Comparison of ENCODE assay signal across 8 cellular contexts in the genomic region with DNA sequence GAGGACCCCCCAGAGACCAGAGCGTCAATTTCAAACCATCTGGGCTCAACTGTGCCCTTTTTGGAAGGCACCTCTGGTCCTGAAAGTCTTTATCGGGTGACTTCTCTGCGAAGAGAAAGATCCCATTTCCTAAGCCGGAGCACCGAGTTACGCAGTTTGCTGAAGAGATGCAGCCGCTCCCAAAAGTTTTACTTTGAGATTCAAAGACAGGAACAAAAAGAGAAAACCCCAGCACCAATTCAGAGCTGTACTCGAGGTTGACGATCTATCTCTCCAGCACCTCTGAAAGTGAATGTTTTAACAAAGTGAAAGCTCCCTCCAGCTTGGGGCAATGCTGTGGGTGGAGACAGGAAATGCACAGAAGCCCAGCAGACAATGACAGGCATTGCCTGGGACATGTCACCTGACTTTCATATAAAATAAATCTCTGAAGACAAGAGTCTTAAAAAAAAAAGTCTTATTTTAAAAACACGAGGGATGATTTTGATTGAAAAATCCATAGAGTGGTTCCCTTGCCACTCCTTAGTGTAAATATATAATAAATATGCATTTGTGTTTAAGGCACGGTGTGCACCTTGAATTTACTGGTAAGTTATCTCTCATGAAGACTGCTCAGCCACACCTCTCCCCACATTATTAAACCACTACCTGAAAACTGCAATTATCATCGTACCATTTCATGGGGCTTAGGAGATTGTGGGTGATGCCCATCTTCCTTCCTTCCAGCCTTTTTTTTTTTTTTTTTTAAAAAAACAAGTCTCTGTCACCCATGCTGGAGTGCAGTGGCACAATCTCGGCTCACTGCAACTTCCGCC.
DNase-seq lines count a peak whose midpoint lies in the region; ATAC-seq and TF ChIP-seq lines count a peak whose summit lies in the region.

No MANE protein-coding gene starts in this region.

- no peaks in the 10 kb centered on the region for H3K27me3 ChIP-seq in SJSA1 (replicated peaks)
- no peaks in the 10 kb centered on the region for H3K27me3 ChIP-seq in adipocyte (replicated peaks; ENCODE audit: control insufficient read depth, insufficient read depth, low read length)
- H3K27me3 ChIP-seq in smooth muscle cell (ENCODE audit: low read depth) = no peaks in the 10 kb centered on the region

- H4K20me1 ChIP-seq in smooth muscle cell (ENCODE audit: low read depth) = no peaks in the 10 kb centered on the region

- H3K9me3 ChIP-seq in SJSA1 (replicated peaks) (no peaks in the 10 kb centered on the region), adipocyte (ENCODE audit: control insufficient read depth, low read length) (no peaks in the 10 kb centered on the region), smooth muscle cell (replicated peaks; ENCODE audit: low read depth) (no peaks in the 10 kb centered on the region)

- H3K36me3 ChIP-seq in SJSA1 (peaks cover 1% of the 10 kb centered on the region; the same call in 1 of the 2 replicates), adipocyte (ENCODE audit: control insufficient read depth, insufficient read depth, low read length, severe bottlenecking) (no peaks in the 10 kb centered on the region), smooth muscle cell (ENCODE audit: low read depth) (no peaks in the 10 kb centered on the region)

- ATAC-seq in GM18867 (IDR thresholded peaks at IDR 0.05; ENCODE audit: unreplicated experiment) (peak; percentile 74), HG03060 (IDR thresholded peaks at IDR 0.05; ENCODE audit: low read depth, unreplicated experiment) (peak; percentile 50), HG03025 (IDR thresholded peaks at IDR 0.05; ENCODE audit: low FRiP score, unreplicated experiment) (no peak)

- H3K79me2 ChIP-seq in smooth muscle cell (ENCODE audit: low read depth) = peaks cover 11% of the 10 kb centered on the region

- TF ChIP-seq CTCF in smooth muscle cell (IDR thresholded peaks at IDR 0.05; ENCODE audit: borderline replicate concordance, insufficient read depth, poor library complexity, severe bottlenecking) = no peak

- DNase-seq in SJSA1 (ENCODE audit: low read depth in 1 of 2, low spot score in 2 of 2) = peak; percentile 59 to 68
- peak; percentile 45 for DNase-seq in adipocyte (ENCODE audit: low read depth)
- peak; percentile 37 to 41 for DNase-seq in hippocampal formation (lab: John Stamatoyannopoulos, UW)
- no peak for DNase-seq in smooth muscle cell (lab: John Stamatoyannopoulos, UW; ENCODE audit: unreplicated experiment)
- no peak for DNase-seq in retina

- WGBS in smooth muscle cell (ENCODE audit: low lambda C conversion rate) = 18% methylated on average over 14 of the region's 14 CpGs

- peaks cover 29% of the 10 kb centered on the region for H3F3A ChIP-seq in smooth muscle cell (ENCODE audit: low read depth)

- H3K9ac ChIP-seq in adipocyte (ENCODE audit: low read length) = peak overlapping the region; percentile 89
- H3K9ac ChIP-seq in smooth muscle cell (ENCODE audit: low read depth) = peak overlapping the region; percentile 88

- H3K4me3 ChIP-seq in SJSA1 (peak overlapping the region; percentile 34), adipocyte (ENCODE audit: low read length) (peak overlapping the region; percentile 79), smooth muscle cell (peak overlapping the region; percentile 53)

- H3K4me1 ChIP-seq in SJSA1 (replicated peaks) (peaks cover 59% of the 10 kb centered on the region), adipocyte (ENCODE audit: control insufficient read depth, insufficient read depth, low read length) (peaks cover 29% of the 10 kb centered on the region), smooth muscle cell (ENCODE audit: low read depth) (peaks cover 37% of the 10 kb centered on the region)

- H2AFZ ChIP-seq in smooth muscle cell (ENCODE audit: low read depth) = peak overlapping the region; percentile 76

- peak overlapping the region; percentile 85 for H3K4me2 ChIP-seq in smooth muscle cell

- H3K27ac ChIP-seq in SJSA1 = peak overlapping the region; percentile 96
- peak overlapping the region; percentile 93 for H3K27ac ChIP-seq in smooth muscle cell (ENCODE audit: low read depth)

Comparison
In these comparisons a context has a peak if more than half of its experiments do, and no peak if none do; other contexts are left out.
1. DNase-seq: peak in SJSA1 (2 of 2), adipocyte (single experiment) and hippocampal formation (2 of 2); none in smooth muscle cell (single experiment) and retina (single experiment).
2. Peak in every context shown above with its lines, with median percentiles within 50 percentile points of each other: H3K4me3 ChIP-seq.